18 cellular contexts compared by ENCODE assay signal in the genomic region with DNA sequence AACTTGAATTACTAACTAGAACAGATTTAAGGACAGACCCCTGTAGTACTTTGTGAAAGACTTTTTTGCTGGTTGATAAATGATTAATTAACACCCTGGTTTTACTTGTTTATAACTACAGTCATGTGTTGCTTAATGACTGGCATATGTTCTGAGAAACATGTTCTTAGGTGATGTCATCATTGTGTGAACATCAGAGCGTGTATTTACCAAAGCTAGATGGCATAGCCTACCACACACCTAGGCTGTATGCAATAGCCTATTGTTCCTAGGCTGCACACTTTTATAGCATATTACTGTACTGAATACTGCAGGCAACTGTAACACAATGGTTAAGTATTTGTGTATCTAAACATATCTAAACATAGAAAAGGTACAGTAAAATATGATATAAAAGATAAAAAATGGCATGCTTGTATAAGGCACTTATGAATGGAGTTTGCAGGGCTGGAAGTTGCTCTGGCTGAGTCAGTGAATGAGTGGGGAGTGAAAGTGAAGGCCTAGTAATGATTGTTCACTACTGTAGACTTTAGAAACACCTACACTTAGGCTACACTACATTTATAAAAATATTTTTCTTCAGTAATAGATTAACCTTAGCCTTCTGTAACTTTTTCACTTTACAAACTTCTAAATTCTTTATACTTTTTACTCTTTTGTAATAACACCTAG.
DNase-seq lines count a peak whose midpoint lies in the region; ATAC-seq, FAIRE-seq and TF ChIP-seq lines count a peak whose summit lies in the region.
"Had no signal": no experiment of that assay in that cellular context is flagged by ENCODE, and none has a peak within 500 bp of the region (broad histone marks: within the 10 kb centered on the region; RNA-seq: fewer than 3 reads in every experiment).

No MANE protein-coding gene starts in this region.

- H2AFZ ChIP-seq in PC-3 (ENCODE audit: low read length) = no peak overlapping the region

- 27% methylated on average over 1 of the region's 1 CpG for WGBS in right lobe of liver (ENCODE audit: insufficient coverage, low coverage, low lambda C conversion rate, missing lambda C conversion rate)

- H3K36me3 ChIP-seq in bronchial epithelial cell (ENCODE audit: control insufficient read depth, insufficient read depth, low read length) = no peaks in the 10 kb centered on the region
- no peaks in the 10 kb centered on the region for H3K36me3 ChIP-seq in right lobe of liver
- no peaks in the 10 kb centered on the region for H3K36me3 ChIP-seq in PC-3 (ENCODE audit: low read depth, low read length)
- H3K36me3 ChIP-seq: adrenal gland, gastroesophageal sphincter, right atrium auricular region, thoracic aorta had no signal

- no peak overlapping the region for H3K4me3 ChIP-seq in bronchial epithelial cell (ENCODE audit: low read depth, low read length)
- H3K4me3 ChIP-seq in right lobe of liver = no peak overlapping the region
- no peak overlapping the region for H3K4me3 ChIP-seq in PC-3 (ENCODE audit: low read length)
- H3K4me3 ChIP-seq: adrenal gland, gastroesophageal sphincter, right atrium auricular region, thoracic aorta had no signal

- DNase-seq in activated T-cell treated with anti-CD3 and anti-CD28 coated beads, Interleukin-2, amount 50 U/mL, for 4 hours = no peak
- no peak for DNase-seq in activated T-cell treated with anti-CD3 and anti-CD28 coated beads, Interleukin-2, amount 50 U/mL, for 1 hour
- DNase-seq in NCI-H1417 (lab: John Stamatoyannopoulos, UW) (peak in 2 of 3 experiments; percentile 31 to 67), bronchial epithelial cell (ENCODE audit: low read depth) (peak; percentile 95), right lobe of liver (no peak), PC-3 (no peak), pons (ENCODE audit: low spot score) (no peak)
- DNase-seq: activated CD4-positive, alpha-beta T cell treated with anti-CD3 and anti-CD28 coated beads, Interleukin-2, amount 10 ng/mL, durations not matched to agents 7 days and 5 days; adrenal gland; AML-193; NCI-H1930; SIG-M5; T-helper 17 cell had no signal

- H3K4me1 ChIP-seq in right lobe of liver (peaks cover 0 to 7% (median 0%) of the 10 kb centered on the region in 4 donors), PC-3 (ENCODE audit: insufficient read depth, low read length) (no peaks in the 10 kb centered on the region)
- H3K4me1 ChIP-seq: adrenal gland, gastroesophageal sphincter, right atrium auricular region had no signal

- no peak for TF ChIP-seq POLR2A in right lobe of liver (IDR thresholded peaks at IDR 0.05)

- peak; percentile 84 to 87 for ATAC-seq in activated T-cell treated with anti-CD3 and anti-CD28 coated beads, Interleukin-2, amount 50 U/mL, for 4 hours
- peak; percentile 82 to 98 (median 92) for ATAC-seq in right lobe of liver
- no peak for ATAC-seq in PC-3
- ATAC-seq in GM18519 (IDR thresholded peaks at IDR 0.05; ENCODE audit: low FRiP score, unreplicated experiment) = no peak
- ATAC-seq: gastroesophageal sphincter, T-helper 17 cell had no signal

- no TSS peak for BruUV-seq in PC-3 (replicated peaks; lab: Mats Ljungman, UMichigan)

- H3K9me3 Mint-ChIP-seq in activated T-cell treated with anti-CD3 and anti-CD28 coated beads, Interleukin-2, amount 50 U/mL, for 4 hours = peaks cover 6% of the 10 kb centered on the region
- H3K9me3 Mint-ChIP-seq: activated CD4-positive, alpha-beta T cell treated with anti-CD3 and anti-CD28 coated beads, Interleukin-2, amount 10 ng/mL, durations not matched to agents 7 days and 5 days had no signal

- H3K27ac ChIP-seq in right lobe of liver (peak overlapping the region in 1 of 3 donors; percentile 31), PC-3 (ENCODE audit: low read length) (no peak overlapping the region)
- H3K27ac ChIP-seq: adrenal gland, gastroesophageal sphincter, right atrium auricular region, thoracic aorta had no signal

- H3K4me2 ChIP-seq in PC-3 (ENCODE audit: low read length) = no peak overlapping the region

- intact Hi-C loops in right lobe of liver (cut with DNase I) = no loop called here
- intact Hi-C loops in PC-3 (cut with micrococcal nuclease) = no loop called here

- no peaks in the 10 kb centered on the region for H3K9me3 ChIP-seq in right lobe of liver
- no peaks in the 10 kb centered on the region for H3K9me3 ChIP-seq in PC-3 (ENCODE audit: low read length)
- H3K9me3 ChIP-seq: adrenal gland, right atrium auricular region, thoracic aorta had no signal

- no peaks in the 10 kb centered on the region for H3K36me3 Mint-ChIP-seq in activated T-cell treated with anti-CD3 and anti-CD28 coated beads, Interleukin-2, amount 50 U/mL, for 4 hours (ENCODE audit: insufficient read depth)

- POLR2A ChIA-PET in PC-3 (lab: Charles Lee; ENCODE audit: unreplicated experiment) = no interaction called here

- H3K27me3 ChIP-seq in bronchial epithelial cell (ENCODE audit: control insufficient read depth, insufficient read depth, low read length) (no peaks in the 10 kb centered on the region), right lobe of liver (no peaks in the 10 kb centered on the region), PC-3 (ENCODE audit: low read length) (no peaks in the 10 kb centered on the region)
- H3K27me3 ChIP-seq: adrenal gland, gastroesophageal sphincter, right atrium auricular region had no signal

- TF ChIP-seq CTCF in bronchial epithelial cell (IDR thresholded peaks at IDR 0.05; ENCODE audit: insufficient read depth, low read length, severe bottlenecking) (no peak), right lobe of liver (IDR thresholded peaks at IDR 0.05) (peak; percentile 18 to 44 (median 22)), PC-3 (conservative IDR thresholded peaks at IDR 0.05; ENCODE audit: low read depth, low read length) (no peak)

- no peak overlapping the region for H3K9ac ChIP-seq in PC-3 (ENCODE audit: low read length)

- peaks cover 2% of the 10 kb centered on the region for H3K4me1 Mint-ChIP-seq in activated T-cell treated with anti-CD3 and anti-CD28 coated beads, Interleukin-2, amount 50 U/mL, for 4 hours (ENCODE audit: low read depth)
- H3K4me1 Mint-ChIP-seq: activated CD4-positive, alpha-beta T cell treated with anti-CD3 and anti-CD28 coated beads, Interleukin-2, amount 10 ng/mL, durations not matched to agents 7 days and 5 days had no signal

- no peaks in the 10 kb centered on the region for H3F3A ChIP-seq in PC-3 (ENCODE audit: low read length, unreplicated experiment)

- no peaks in the 10 kb centered on the region for H4K20me1 ChIP-seq in PC-3 (ENCODE audit: low read length)

- no peak for FAIRE-seq in bronchial epithelial cell (lab: Jason Lieb, UNC)
- FAIRE-seq: GM19239 had no signal

- H3K9me2 ChIP-seq in PC-3 (replicated peaks; ENCODE audit: low read length) = no peaks in the 10 kb centered on the region

- H3K4me3 Mint-ChIP-seq in activated T-cell treated with anti-CD3 and anti-CD28 coated beads, Interleukin-2, amount 50 U/mL, for 4 hours = no peak overlapping the region
- H3K4me3 Mint-ChIP-seq: activated CD4-positive, alpha-beta T cell treated with anti-CD3 and anti-CD28 coated beads, Interleukin-2, amount 10 ng/mL, durations not matched to agents 7 days and 5 days; T-helper 17 cell had no signal

- no peaks in the 10 kb centered on the region for H3K27me3 Mint-ChIP-seq in activated T-cell treated with anti-CD3 and anti-CD28 coated beads, Interleukin-2, amount 50 U/mL, for 4 hours (ENCODE audit: low read depth)

- CTCF ChIA-PET in PC-3 (lab: Charles Lee) = no interaction called here

- no peaks in the 10 kb centered on the region for H3K79me2 ChIP-seq in PC-3 (ENCODE audit: low read length)

Comparison
In these comparisons a context has a peak if more than half of its experiments do, and no peak if none do; other contexts are left out.
1. ATAC-seq: peak in activated T-cell treated with anti-CD3 and anti-CD28 coated beads, Interleukin-2, amount 50 U/mL, for 4 hours (2 of 2) and right lobe of liver (4 of 4); none in PC-3 (single experiment) and GM18519 (single experiment).
2. DNase-seq: peak in NCI-H1417 (2 of 3) and bronchial epithelial cell (single experiment); none in activated T-cell treated with anti-CD3 and anti-CD28 coated beads, Interleukin-2, amount 50 U/mL, for 4 hours (single experiment), activated T-cell treated with anti-CD3 and anti-CD28 coated beads, Interleukin-2, amount 50 U/mL, for 1 hour (single experiment), right lobe of liver (0 of 3), PC-3 (single experiment) and pons (single experiment).
3. CTCF ChIP-seq: peak in right lobe of liver (4 of 4); none in bronchial epithelial cell (single experiment) and PC-3 (single experiment).